In genomic region chr16:15899538-15900100, GRCh38 we compare ENCODE assay signal across 1 cellular context.
TF ChIP-seq lines count a peak whose summit lies in the region.

No MANE protein-coding gene starts in this region.

TF ChIP-seq in HepG2, 621 proteins besides CTCF, POLR2A, EP300 and RAD21 (continued from another document and continues in another):
- TF ChIP-seq, protein P1, sequence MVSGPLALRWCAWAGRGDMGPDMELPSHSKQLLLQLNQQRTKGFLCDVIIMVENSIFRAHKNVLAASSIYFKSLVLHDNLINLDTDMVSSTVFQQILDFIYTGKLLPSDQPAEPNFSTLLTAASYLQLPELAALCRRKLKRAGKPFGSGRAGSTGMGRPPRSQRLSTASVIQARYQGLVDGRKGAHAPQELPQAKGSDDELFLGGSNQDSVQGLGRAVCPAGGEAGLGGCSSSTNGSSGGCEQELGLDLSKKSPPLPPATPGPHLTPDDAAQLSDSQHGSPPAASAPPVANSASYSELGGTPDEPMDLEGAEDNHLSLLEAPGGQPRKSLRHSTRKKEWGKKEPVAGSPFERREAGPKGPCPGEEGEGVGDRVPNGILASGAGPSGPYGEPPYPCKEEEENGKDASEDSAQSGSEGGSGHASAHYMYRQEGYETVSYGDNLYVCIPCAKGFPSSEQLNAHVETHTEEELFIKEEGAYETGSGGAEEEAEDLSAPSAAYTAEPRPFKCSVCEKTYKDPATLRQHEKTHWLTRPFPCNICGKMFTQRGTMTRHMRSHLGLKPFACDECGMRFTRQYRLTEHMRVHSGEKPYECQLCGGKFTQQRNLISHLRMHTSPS (CRISPR knock-in tag; IDR thresholded peaks at IDR 0.05; ENCODE audit: low read depth): 0 out of 2 replicates have a peak, but pooled peaks have one; percentile 39
- TF ChIP-seq HDAC2 (CRISPR knock-in tag; IDR thresholded peaks at IDR 0.05) (peak; percentile 31; the same call in 1 of the 2 replicates), CEBPB (IDR thresholded peaks at IDR 0.05; ENCODE audit: borderline replicate concordance, low read depth, low read length) (peak; percentile 60; the same call in 1 of the 2 replicates), ZBTB20 (CRISPR knock-in tag; IDR thresholded peaks at IDR 0.05; ENCODE audit: borderline replicate concordance, low read depth) (peak; percentile 58; the same call in 1 of the 2 replicates), PHF21A (CRISPR knock-in tag; IDR thresholded peaks at IDR 0.05) (peak; percentile 58; the same call in 1 of the 2 replicates), KDM1A (CRISPR knock-in tag; IDR thresholded peaks at IDR 0.05) (0 out of 2 replicates have a peak, but pooled peaks have one; percentile 56), TP53 (CRISPR knock-in tag; conservative IDR thresholded peaks at IDR 0.05) (no peak), MXI1 (IDR thresholded peaks at IDR 0.05; ENCODE audit: borderline replicate concordance, low read depth, low read length) (peak; percentile 38; the same call in 1 of the 3 replicates), RCOR2 (CRISPR knock-in tag; IDR thresholded peaks at IDR 0.05) (peak; percentile 28; the same call in 1 of the 2 replicates), CBX5 (CRISPR knock-in tag; IDR thresholded peaks at IDR 0.05; ENCODE audit: borderline replicate concordance) (peak; percentile 33; the same call in 1 of the 2 replicates), ZNF292 (CRISPR knock-in tag; IDR thresholded peaks at IDR 0.05; ENCODE audit: borderline replicate concordance, low read depth) (peak; percentile 71; the same call in 1 of the 2 replicates), ASH2L (IDR thresholded peaks at IDR 0.05; ENCODE audit: insufficient read length, low read depth, low read length) (peak; percentile 28), CEBPG (CRISPR knock-in tag; IDR thresholded peaks at IDR 0.05) (peak; percentile 51; the same call in 1 of the 2 replicates), SOX13 (IDR thresholded peaks at IDR 0.05) (peak; percentile 44; the same call in 1 of the 2 replicates), SOX13 (CRISPR knock-in tag; conservative IDR thresholded peaks at IDR 0.05 in 1 of 2, IDR thresholded peaks at IDR 0.05 in 1 of 2) (0 out of 4 replicates have a peak, but pooled peaks of 1 of the 2 experiments have one; percentile 33), NFKBIZ (CRISPR knock-in tag; IDR thresholded peaks at IDR 0.05) (no peak), ZNF205 (CRISPR knock-in tag; IDR thresholded peaks at IDR 0.05) (no peak), SPEN (CRISPR knock-in tag; IDR thresholded peaks at IDR 0.05; ENCODE audit: low read depth) (no peak; the same call in 1 of the 2 replicates), ARNT2 (CRISPR knock-in tag; IDR thresholded peaks at IDR 0.05; ENCODE audit: low read depth) (0 out of 2 replicates have a peak, but pooled peaks have one; percentile 20), ZNF564 (CRISPR knock-in tag; IDR thresholded peaks at IDR 0.05) (no peak), POLR2G (IDR thresholded peaks at IDR 0.05; ENCODE audit: low read depth, low read length) (peak; percentile 38; the same call in 1 of the 2 replicates), EEA1 (CRISPR knock-in tag; IDR thresholded peaks at IDR 0.05; ENCODE audit: borderline replicate concordance) (peak; percentile 68; the same call in 1 of the 2 replicates), NFE2L2 (IDR thresholded peaks at IDR 0.05; ENCODE audit: low read length) (peak; percentile 59), RARA (CRISPR knock-in tag; IDR thresholded peaks at IDR 0.05) (peak; percentile 86), THAP11 (CRISPR knock-in tag; IDR thresholded peaks at IDR 0.05) (peak; percentile 53; the same call in 1 of the 2 replicates), ZNF614 (CRISPR knock-in tag; IDR thresholded peaks at IDR 0.05; ENCODE audit: borderline replicate concordance) (peak; percentile 100), FOXO1 (CRISPR knock-in tag; IDR thresholded peaks at IDR 0.05) (peak; percentile 30), PPARG (CRISPR knock-in tag; conservative IDR thresholded peaks at IDR 0.05) (peak; percentile 93), ZFX (CRISPR knock-in tag; IDR thresholded peaks at IDR 0.05; ENCODE audit: low read depth) (0 out of 2 replicates have a peak, but pooled peaks have one; percentile 29), CREB1 (IDR thresholded peaks at IDR 0.05) (no peak), CREB1 (CRISPR knock-in tag; IDR thresholded peaks at IDR 0.05) (peak; percentile 40; the same call in 1 of the 2 replicates), PRDM10 (CRISPR knock-in tag; IDR thresholded peaks at IDR 0.05; ENCODE audit: low read depth) (peak; percentile 22; the same call in 1 of the 2 replicates), ETV6 (CRISPR knock-in tag; conservative IDR thresholded peaks at IDR 0.05) (0 out of 2 replicates have a peak, but pooled peaks have one; percentile 29), ZNF883 (CRISPR knock-in tag; IDR thresholded peaks at IDR 0.05; ENCODE audit: not compliant biosample characterization) (peak; percentile 22), MZF1 (CRISPR knock-in tag; IDR thresholded peaks at IDR 0.05; ENCODE audit: borderline replicate concordance) (no peak), ZMYM2 (CRISPR knock-in tag; IDR thresholded peaks at IDR 0.05) (peak; percentile 25), ZNF34 (CRISPR knock-in tag; IDR thresholded peaks at IDR 0.05; ENCODE audit: borderline replicate concordance) (no peak), ELF3 (CRISPR knock-in tag; IDR thresholded peaks at IDR 0.05) (peak; percentile 88), ZNF121 (CRISPR knock-in tag; IDR thresholded peaks at IDR 0.05) (0 out of 2 replicates have a peak, but pooled peaks have one; percentile 11), ZNF687 (CRISPR knock-in tag; IDR thresholded peaks at IDR 0.05) (peak; percentile 30), SMAD9 (CRISPR knock-in tag; IDR thresholded peaks at IDR 0.05) (peak; percentile 39; the same call in 1 of the 2 replicates), ARID3A (IDR thresholded peaks at IDR 0.05; ENCODE audit: low read depth, low read length) (peak; percentile 56), MEF2D (CRISPR knock-in tag; IDR thresholded peaks at IDR 0.05) (peak; percentile 76; the same call in 1 of the 2 replicates), KAT2B (IDR thresholded peaks at IDR 0.05; ENCODE audit: borderline replicate concordance, low read depth, low read length) (peak; percentile 4; the same call in 1 of the 2 replicates), CBFB (CRISPR knock-in tag; IDR thresholded peaks at IDR 0.05) (peak; percentile 66; the same call in 1 of the 2 replicates), IRF9 (CRISPR knock-in tag; IDR thresholded peaks at IDR 0.05; ENCODE audit: borderline replicate concordance) (no peak; the same call in 1 of the 2 replicates), ZNF335 (CRISPR knock-in tag; IDR thresholded peaks at IDR 0.05) (peak; percentile 49; the same call in 1 of the 2 replicates), SIX1 (CRISPR knock-in tag; IDR thresholded peaks at IDR 0.05; ENCODE audit: borderline replicate concordance) (no peak)
- TF ChIP-seq, protein P2, sequence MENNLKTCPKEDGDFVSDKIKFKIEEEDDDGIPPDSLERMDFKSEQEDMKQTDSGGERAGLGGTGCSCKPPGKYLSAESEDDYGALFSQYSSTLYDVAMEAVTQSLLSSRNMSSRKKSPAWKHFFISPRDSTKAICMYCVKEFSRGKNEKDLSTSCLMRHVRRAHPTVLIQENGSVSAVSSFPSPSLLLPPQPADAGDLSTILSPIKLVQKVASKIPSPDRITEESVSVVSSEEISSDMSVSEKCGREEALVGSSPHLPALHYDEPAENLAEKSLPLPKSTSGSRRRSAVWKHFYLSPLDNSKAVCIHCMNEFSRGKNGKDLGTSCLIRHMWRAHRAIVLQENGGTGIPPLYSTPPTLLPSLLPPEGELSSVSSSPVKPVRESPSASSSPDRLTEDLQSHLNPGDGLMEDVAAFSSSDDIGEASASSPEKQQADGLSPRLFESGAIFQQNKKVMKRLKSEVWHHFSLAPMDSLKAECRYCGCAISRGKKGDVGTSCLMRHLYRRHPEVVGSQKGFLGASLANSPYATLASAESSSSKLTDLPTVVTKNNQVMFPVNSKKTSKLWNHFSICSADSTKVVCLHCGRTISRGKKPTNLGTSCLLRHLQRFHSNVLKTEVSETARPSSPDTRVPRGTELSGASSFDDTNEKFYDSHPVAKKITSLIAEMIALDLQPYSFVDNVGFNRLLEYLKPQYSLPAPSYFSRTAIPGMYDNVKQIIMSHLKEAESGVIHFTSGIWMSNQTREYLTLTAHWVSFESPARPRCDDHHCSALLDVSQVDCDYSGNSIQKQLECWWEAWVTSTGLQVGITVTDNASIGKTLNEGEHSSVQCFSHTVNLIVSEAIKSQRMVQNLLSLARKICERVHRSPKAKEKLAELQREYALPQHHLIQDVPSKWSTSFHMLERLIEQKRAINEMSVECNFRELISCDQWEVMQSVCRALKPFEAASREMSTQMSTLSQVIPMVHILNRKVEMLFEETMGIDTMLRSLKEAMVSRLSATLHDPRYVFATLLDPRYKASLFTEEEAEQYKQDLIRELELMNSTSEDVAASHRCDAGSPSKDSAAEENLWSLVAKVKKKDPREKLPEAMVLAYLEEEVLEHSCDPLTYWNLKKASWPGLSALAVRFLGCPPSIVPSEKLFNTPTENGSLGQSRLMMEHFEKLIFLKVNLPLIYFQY (CRISPR knock-in tag; IDR thresholded peaks at IDR 0.05; ENCODE audit: borderline replicate concordance): no peak; the same call in 1 of the 2 replicates
- TF ChIP-seq, protein P3, sequence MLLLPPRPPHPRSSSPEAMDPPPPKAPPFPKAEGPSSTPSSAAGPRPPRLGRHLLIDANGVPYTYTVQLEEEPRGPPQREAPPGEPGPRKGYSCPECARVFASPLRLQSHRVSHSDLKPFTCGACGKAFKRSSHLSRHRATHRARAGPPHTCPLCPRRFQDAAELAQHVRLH (CRISPR knock-in tag; IDR thresholded peaks at IDR 0.05; ENCODE audit: borderline replicate concordance, low read depth): peak; percentile 81
